Comparison of ENCODE assay signal across 6 cellular contexts in genomic region chr12:57765698-57766463, GRCh38. TPM values are rescaled to one million over a fixed set of nuclear protein-coding genes. Genes with fewer than 3 reads are reported as not detected.
A peak's percentile ranks its signal among the peaks of the same experiment; 100 is the strongest.
DNase-seq lines count a peak whose midpoint lies in the region; ATAC-seq, FAIRE-seq and TF ChIP-seq lines count a peak whose summit lies in the region.

No MANE protein-coding gene starts in this region.

- H3K27me3 ChIP-seq in CD8-positive, alpha-beta memory T cell (ENCODE audit: insufficient read depth, low read length, poor library complexity, severe bottlenecking) = peaks cover 18% of the 10 kb centered on the region
- H3K27me3 ChIP-seq in WERI-Rb-1 (ENCODE audit: insufficient read depth, low read depth, severe bottlenecking) (no peaks in the 10 kb centered on the region), HepG2 (ENCODE audit: control insufficient read depth in 1 of 2, insufficient read depth in 2 of 2, low read length in 2 of 2) (peaks cover 0 to 6% of the 10 kb centered on the region in 2 experiments; a peak in 1 of 5 replicates)

- CTCF ChIA-PET in CD8-positive, alpha-beta memory T cell (lab: Charles Lee) = interaction anchor here (1.3 to 4.8 kb wide), 4 partner anchors 10 to 138 kb away, joined by 5 to 37 read pairs (median 9); partner anchors contain the start of gene MARCHF9
- CTCF ChIA-PET in HepG2 (lab: Yijun Ruan, JAX; ENCODE audit: low intra/inter-chr PET ratio, low total read pairs) = interaction anchor here (1.1 kb wide), 1 partner anchor 9 kb away, joined by 3 read pairs; no protein-coding TSS in a partner anchor

- peak overlapping the region; percentile 50 for H3K9ac ChIP-seq in HepG2 (ENCODE audit: insufficient read depth, low read depth, low read length)

- DNase-seq in CD8-positive, alpha-beta memory T cell = no peak
- DNase-seq in WERI-Rb-1 = no peak
- no peak for DNase-seq in HepG2 (ENCODE audit: low spot score)
- no peak for DNase-seq in NCI-H526 treated with DMSO at 0.1 percent for 48 hours (lab: John Stamatoyannopoulos, UW)

- H4K20me1 ChIP-seq in HepG2 (ENCODE audit: insufficient read depth, low read length) = no peaks in the 10 kb centered on the region

- H3K9me3 ChIP-seq in CD8-positive, alpha-beta memory T cell (ENCODE audit: low read length) = no peaks in the 10 kb centered on the region
- H3K9me3 ChIP-seq in WERI-Rb-1 (ENCODE audit: severe bottlenecking) = no peaks in the 10 kb centered on the region
- H3K9me3 ChIP-seq in HepG2 (ENCODE audit: low read length) = no peaks in the 10 kb centered on the region

- peak in 1 of 2 experiments; percentile 10; a peak in 1 of 4 replicates for TF ChIP-seq POLR2A in HepG2 (IDR thresholded peaks at IDR 0.05; ENCODE audit: insufficient read depth in 1 of 2, low read depth in 2 of 2, low read length in 2 of 2)

- H3K4me1 ChIP-seq in CD8-positive, alpha-beta memory T cell (ENCODE audit: insufficient read depth, low read length) = peaks cover 24% of the 10 kb centered on the region
- H3K4me1 ChIP-seq in HepG2 (ENCODE audit: insufficient read depth, low read length) = peaks cover 42% of the 10 kb centered on the region

- peak overlapping the region in 4 of 8 donors; percentile 13 to 86 (median 57) for H3K27ac Mint-ChIP-seq in CD8-positive, alpha-beta memory T cell

- in situ Hi-C loops in HepG2 (cut with HindIII; ENCODE audit: extremely low pct_ligation_motif_present, low pct_unique_long_range_greater_than_20kb) = no loop called here

- H3K27ac ChIP-seq in CD8-positive, alpha-beta memory T cell (ENCODE audit: low read depth, low read length) = no peak overlapping the region
- H3K27ac ChIP-seq in WERI-Rb-1 (peak overlapping the region; percentile 93), HepG2 (ENCODE audit: extremely low read length, insufficient read depth, low read length) (no peak overlapping the region)

- TSS peak; percentile 65 for BruUV-seq in HepG2 (replicated peaks; lab: Mats Ljungman, UMichigan)

- TF ChIP-seq EP300 in HepG2 (IDR thresholded peaks at IDR 0.05; ENCODE audit: low read depth in 2 of 2, low read length in 2 of 2) = no peak
- no peak for TF ChIP-seq EP300 in HepG2 (CRISPR knock-in tag; IDR thresholded peaks at IDR 0.05; ENCODE audit: borderline replicate concordance)

- peak overlapping the region; percentile 8 for H2AFZ ChIP-seq in HepG2 (ENCODE audit: low read length)

- POLR2A ChIA-PET in CD8-positive, alpha-beta memory T cell (lab: Charles Lee) = interaction anchor here (0.5 to 1.8 kb wide), 2 partner anchors 11 to 50 kb away, joined by 11 to 12 read pairs; partner anchors contain the start of gene MARCHF9
- POLR2A ChIA-PET in HepG2 (lab: Yijun Ruan, JAX) = interaction anchor here (2.0 kb wide), 1 partner anchor 9 kb away, joined by 9 read pairs; no protein-coding TSS in a partner anchor

- ATAC-seq in HepG2 = peak; percentile 58
- no peak for ATAC-seq in GM21390 (IDR thresholded peaks at IDR 0.05; ENCODE audit: unreplicated experiment)
- no peak for ATAC-seq in HG03175 (IDR thresholded peaks at IDR 0.05; ENCODE audit: unreplicated experiment)

- peaks cover 0 to 6% (median 0%) of the 10 kb centered on the region in 5 donors for H3K9me3 Mint-ChIP-seq in CD8-positive, alpha-beta memory T cell

- intact Hi-C loops in HepG2 (cut with micrococcal nuclease; ENCODE audit: unreplicated experiment) = no loop called here

- 19% methylated on average over 8 of the region's 40 CpGs for WGBS in HepG2 (ENCODE audit: low lambda C conversion rate)

- H3K4me3 ChIP-seq in CD8-positive, alpha-beta memory T cell (ENCODE audit: low read length) = peak overlapping the region; percentile 70
- peak overlapping the region; percentile 88 for H3K4me3 ChIP-seq in WERI-Rb-1 (ENCODE audit: low read depth, low read length)
- H3K4me3 ChIP-seq in HepG2 (replicated peaks in 1 of 3; ENCODE audit: insufficient read depth in 1 of 3, low read depth in 2 of 3, low read length in 3 of 3) = peak overlapping the region; percentile 53 to 78 (median 60)

- TF ChIP-seq CTCF in WERI-Rb-1 (IDR thresholded peaks at IDR 0.05; ENCODE audit: low read depth, low read length) (no peak), HepG2 (CRISPR knock-in tag; IDR thresholded peaks at IDR 0.05) (no peak)

- peaks cover 0 to 14% (median 10%) of the 10 kb centered on the region in 3 donors for H3K36me3 Mint-ChIP-seq in CD8-positive, alpha-beta memory T cell

- peaks cover 24 to 31% (median 24%) of the 10 kb centered on the region in 3 donors for H3K4me1 Mint-ChIP-seq in CD8-positive, alpha-beta memory T cell

- H3K27me3 Mint-ChIP-seq in CD8-positive, alpha-beta memory T cell = peaks cover 30 to 33% of the 10 kb centered on the region in 2 donors

- H3K4me3 Mint-ChIP-seq in CD8-positive, alpha-beta memory T cell = peak overlapping the region; percentile 83 to 90 (median 85)

- H3K36me3 ChIP-seq in CD8-positive, alpha-beta memory T cell (ENCODE audit: insufficient read depth, low read length) = peaks cover under 1% of the 10 kb centered on the region
- H3K36me3 ChIP-seq in WERI-Rb-1 = peaks cover 78% of the 10 kb centered on the region
- H3K36me3 ChIP-seq in HepG2 (replicated peaks in 1 of 2; ENCODE audit: control insufficient read depth in 1 of 2, insufficient read depth in 2 of 2, low read length in 2 of 2) = peaks cover 14 to 18% of the 10 kb centered on the region in 2 experiments

- TF ChIP-seq RAD21 in HepG2 (CRISPR knock-in tag; IDR thresholded peaks at IDR 0.05) = no peak; the same call in 1 of the 2 replicates

- FAIRE-seq in HepG2 (lab: Jason Lieb, UNC) = no peak

- H3K79me2 ChIP-seq in HepG2 (ENCODE audit: insufficient read depth, low read length) = peaks cover 6% of the 10 kb centered on the region

- H3K4me2 ChIP-seq in HepG2 (ENCODE audit: low read depth, low read length) = peak overlapping the region; percentile 95

RNA-seq across cellular contexts. Expression of gene CYP27B1, which starts 1.0 kb away (rescaled TPM):
- 1 to 10 TPM; 7.2 to 7.4 TPM for total RNA-seq in CD8-positive, alpha-beta memory T cell
- polyA plus RNA-seq in CD8-positive, alpha-beta memory T cell = 0.52 TPM
- 0.97 and 2.3 TPM in 2 replicates for total RNA-seq in HepG2 (2016; rRNA removed; fragmentation: Illumina TruSeq; extraction: Trizol)
- 0.51 and 0.53 TPM in 2 replicates for total RNA-seq in HepG2 (2016; cell fraction: cytosol; rRNA removed; fragmentation: Illumina TruSeq; extraction: Trizol; ENCODE audit: low read depth)
- 0.70 and 2.8 TPM in 2 replicates for total RNA-seq in HepG2 (2016; cell fraction: insoluble cytoplasmic fraction; rRNA removed; fragmentation: Illumina TruSeq; extraction: Trizol)
- total RNA-seq in HepG2 (2016; cell fraction: membrane; rRNA removed; fragmentation: Illumina TruSeq; extraction: Trizol) = 0.79 and 0.83 TPM in 2 replicates
- 4.1 and 5.2 TPM in 2 replicates for total RNA-seq in HepG2 (2016; cell fraction: nucleus; rRNA removed; fragmentation: Illumina TruSeq; extraction: Trizol)
- 3.0 and 3.4 TPM in 2 replicates for polyA plus RNA-seq in HepG2 (2011; rRNA removed)
- 0.86 and 1.2 TPM in 2 replicates for polyA plus RNA-seq in HepG2 (2011; cell fraction: cytosol; rRNA removed)
- polyA plus RNA-seq in HepG2 (2011; cell fraction: nucleus; rRNA removed) = 19.6 and 23.7 TPM in 2 replicates
- 1.4 and 2.3 TPM in 2 replicates for polyA plus RNA-seq in HepG2 (2012)
- 0.29 and 0.36 TPM in 2 replicates for polyA plus RNA-seq in HepG2 (2016; cell fraction: cytosol; fragmentation: Illumina TruSeq; extraction: Trizol; ENCODE audit: low read depth)
- polyA plus RNA-seq in HepG2 (2016; cell fraction: insoluble cytoplasmic fraction; fragmentation: Illumina TruSeq; extraction: Trizol; ENCODE audit: low read depth) = 1.1 and 1.2 TPM in 2 replicates
- polyA plus RNA-seq in HepG2 (2016; cell fraction: membrane; fragmentation: Illumina TruSeq; extraction: Trizol; ENCODE audit: low read depth) = 0.59 and 0.77 TPM in 2 replicates
- polyA plus RNA-seq in HepG2 (2016; cell fraction: nucleus; fragmentation: Illumina TruSeq; extraction: Trizol; ENCODE audit: insufficient read depth, low read depth) = 6.9 and 9.0 TPM in 2 replicates
- polyA minus RNA-seq in HepG2 (2011; rRNA and poly(A)+ RNA removed; ENCODE audit: low replicate concordance) = 5.9 and 7.2 TPM in 2 replicates
- polyA minus RNA-seq in HepG2 (2011; cell fraction: cytosol; rRNA and poly(A)+ RNA removed) = 0.40 and 1.9 TPM in 2 replicates
- 15.7 and 19.3 TPM in 2 replicates for polyA minus RNA-seq in HepG2 (2011; cell fraction: nucleus; rRNA and poly(A)+ RNA removed)

RNA-seq across cellular contexts. Expression of gene METTL1, which starts 6.0 kb away (rescaled TPM):
- 10 to 100 TPM; 69.8 to 74.2 TPM for total RNA-seq in CD8-positive, alpha-beta memory T cell
- polyA plus RNA-seq in CD8-positive, alpha-beta memory T cell = 18.6 TPM
- total RNA-seq in HepG2 (2016; rRNA removed; fragmentation: Illumina TruSeq; extraction: Trizol) = 34.7 and 35.5 TPM in 2 replicates
- 13.7 and 15.7 TPM in 2 replicates for total RNA-seq in HepG2 (2016; cell fraction: cytosol; rRNA removed; fragmentation: Illumina TruSeq; extraction: Trizol; ENCODE audit: low read depth)
- 35.1 and 37.6 TPM in 2 replicates for total RNA-seq in HepG2 (2016; cell fraction: insoluble cytoplasmic fraction; rRNA removed; fragmentation: Illumina TruSeq; extraction: Trizol)
- 18.6 and 19.7 TPM in 2 replicates for total RNA-seq in HepG2 (2016; cell fraction: membrane; rRNA removed; fragmentation: Illumina TruSeq; extraction: Trizol)
- total RNA-seq in HepG2 (2016; cell fraction: nucleus; rRNA removed; fragmentation: Illumina TruSeq; extraction: Trizol) = 22.7 and 26.8 TPM in 2 replicates
- polyA plus RNA-seq in HepG2 (2011; rRNA removed) = 36.9 and 38.3 TPM in 2 replicates
- 22.7 and 24.5 TPM in 2 replicates for polyA plus RNA-seq in HepG2 (2011; cell fraction: cytosol; rRNA removed)
- polyA plus RNA-seq in HepG2 (2011; cell fraction: nucleus; rRNA removed) = 38.6 and 43.0 TPM in 2 replicates
- polyA plus RNA-seq in HepG2 (2012) = 21.2 and 23.6 TPM in 2 replicates
- polyA plus RNA-seq in HepG2 (2016; cell fraction: cytosol; fragmentation: Illumina TruSeq; extraction: Trizol; ENCODE audit: low read depth) = 11.4 and 14.1 TPM in 2 replicates
- 46.1 and 52.2 TPM in 2 replicates for polyA plus RNA-seq in HepG2 (2016; cell fraction: insoluble cytoplasmic fraction; fragmentation: Illumina TruSeq; extraction: Trizol; ENCODE audit: low read depth)
- polyA plus RNA-seq in HepG2 (2016; cell fraction: membrane; fragmentation: Illumina TruSeq; extraction: Trizol; ENCODE audit: low read depth) = 15.5 and 17.6 TPM in 2 replicates
- polyA plus RNA-seq in HepG2 (2016; cell fraction: nucleus; fragmentation: Illumina TruSeq; extraction: Trizol; ENCODE audit: insufficient read depth, low read depth) = 43.2 and 53.1 TPM in 2 replicates
- 49.2 and 64.0 TPM in 2 replicates for polyA minus RNA-seq in HepG2 (2011; rRNA and poly(A)+ RNA removed; ENCODE audit: low replicate concordance)
- polyA minus RNA-seq in HepG2 (2011; cell fraction: cytosol; rRNA and poly(A)+ RNA removed) = 9.4 and 10.6 TPM in 2 replicates
- polyA minus RNA-seq in HepG2 (2011; cell fraction: nucleus; rRNA and poly(A)+ RNA removed) = 58.3 and 58.5 TPM in 2 replicates

RNA-seq across cellular contexts. Expression of gene EEF1AKMT3, which starts 6.5 kb away (rescaled TPM):
- 1 to 10 TPM; 3.5 to 3.9 TPM for total RNA-seq in CD8-positive, alpha-beta memory T cell
- polyA plus RNA-seq in CD8-positive, alpha-beta memory T cell = 3.3 TPM
- 4.7 and 6.6 TPM in 2 replicates for total RNA-seq in HepG2 (2016; rRNA removed; fragmentation: Illumina TruSeq; extraction: Trizol)
- total RNA-seq in HepG2 (2016; cell fraction: cytosol; rRNA removed; fragmentation: Illumina TruSeq; extraction: Trizol; ENCODE audit: low read depth) = 1.7 and 1.9 TPM in 2 replicates
- total RNA-seq in HepG2 (2016; cell fraction: insoluble cytoplasmic fraction; rRNA removed; fragmentation: Illumina TruSeq; extraction: Trizol) = 5.0 and 5.9 TPM in 2 replicates
- 6.1 TPM in 2 replicates for total RNA-seq in HepG2 (2016; cell fraction: membrane; rRNA removed; fragmentation: Illumina TruSeq; extraction: Trizol)
- total RNA-seq in HepG2 (2016; cell fraction: nucleus; rRNA removed; fragmentation: Illumina TruSeq; extraction: Trizol) = 3.5 and 3.8 TPM in 2 replicates
- 10.8 and 11.4 TPM in 2 replicates for polyA plus RNA-seq in HepG2 (2011; rRNA removed)
- polyA plus RNA-seq in HepG2 (2011; cell fraction: cytosol; rRNA removed) = 9.7 and 10.4 TPM in 2 replicates
- 8.1 and 9.8 TPM in 2 replicates for polyA plus RNA-seq in HepG2 (2011; cell fraction: nucleus; rRNA removed)
- polyA plus RNA-seq in HepG2 (2012) = 7.8 and 9.8 TPM in 2 replicates
- polyA plus RNA-seq in HepG2 (2016; cell fraction: cytosol; fragmentation: Illumina TruSeq; extraction: Trizol; ENCODE audit: low read depth) = 1.3 and 1.5 TPM in 2 replicates
- polyA plus RNA-seq in HepG2 (2016; cell fraction: insoluble cytoplasmic fraction; fragmentation: Illumina TruSeq; extraction: Trizol; ENCODE audit: low read depth) = 6.4 and 8.5 TPM in 2 replicates
- 5.3 and 6.0 TPM in 2 replicates for polyA plus RNA-seq in HepG2 (2016; cell fraction: membrane; fragmentation: Illumina TruSeq; extraction: Trizol; ENCODE audit: low read depth)
- polyA plus RNA-seq in HepG2 (2016; cell fraction: nucleus; fragmentation: Illumina TruSeq; extraction: Trizol; ENCODE audit: insufficient read depth, low read depth) = 10.5 TPM in 2 replicates
- polyA minus RNA-seq in HepG2 (2011; rRNA and poly(A)+ RNA removed; ENCODE audit: low replicate concordance) = 6.5 and 19.9 TPM in 2 replicates
- polyA minus RNA-seq in HepG2 (2011; cell fraction: cytosol; rRNA and poly(A)+ RNA removed) = 5.5 and 6.4 TPM in 2 replicates
- 3.5 and 5.6 TPM in 2 replicates for polyA minus RNA-seq in HepG2 (2011; cell fraction: nucleus; rRNA and poly(A)+ RNA removed)

RNA-seq across cellular contexts. Expression of gene MARCHF9, which starts 11.0 kb away (rescaled TPM):
- 10 to 100 TPM; 26.3 to 27.2 TPM for total RNA-seq in CD8-positive, alpha-beta memory T cell
- 5.7 TPM for polyA plus RNA-seq in CD8-positive, alpha-beta memory T cell
- 2.7 and 5.7 TPM in 2 replicates for total RNA-seq in HepG2 (2016; rRNA removed; fragmentation: Illumina TruSeq; extraction: Trizol)
- total RNA-seq in HepG2 (2016; cell fraction: cytosol; rRNA removed; fragmentation: Illumina TruSeq; extraction: Trizol; ENCODE audit: low read depth) = 3.9 and 5.1 TPM in 2 replicates
- total RNA-seq in HepG2 (2016; cell fraction: insoluble cytoplasmic fraction; rRNA removed; fragmentation: Illumina TruSeq; extraction: Trizol) = 3.4 and 4.7 TPM in 2 replicates
- total RNA-seq in HepG2 (2016; cell fraction: membrane; rRNA removed; fragmentation: Illumina TruSeq; extraction: Trizol) = 5.9 and 6.2 TPM in 2 replicates
- 3.4 and 4.3 TPM in 2 replicates for total RNA-seq in HepG2 (2016; cell fraction: nucleus; rRNA removed; fragmentation: Illumina TruSeq; extraction: Trizol)
- polyA plus RNA-seq in HepG2 (2011; rRNA removed) = 9.6 and 14.5 TPM in 2 replicates
- 8.1 and 8.8 TPM in 2 replicates for polyA plus RNA-seq in HepG2 (2011; cell fraction: cytosol; rRNA removed)
- polyA plus RNA-seq in HepG2 (2011; cell fraction: nucleus; rRNA removed) = 15.5 and 17.5 TPM in 2 replicates
- 7.7 and 10.3 TPM in 2 replicates for polyA plus RNA-seq in HepG2 (2012)
- polyA plus RNA-seq in HepG2 (2016; cell fraction: cytosol; fragmentation: Illumina TruSeq; extraction: Trizol; ENCODE audit: low read depth) = 2.7 and 3.1 TPM in 2 replicates
- 5.0 and 8.0 TPM in 2 replicates for polyA plus RNA-seq in HepG2 (2016; cell fraction: insoluble cytoplasmic fraction; fragmentation: Illumina TruSeq; extraction: Trizol; ENCODE audit: low read depth)
- 5.8 TPM in 2 replicates for polyA plus RNA-seq in HepG2 (2016; cell fraction: membrane; fragmentation: Illumina TruSeq; extraction: Trizol; ENCODE audit: low read depth)
- polyA plus RNA-seq in HepG2 (2016; cell fraction: nucleus; fragmentation: Illumina TruSeq; extraction: Trizol; ENCODE audit: insufficient read depth, low read depth) = 13.4 and 15.4 TPM in 2 replicates
- 12.1 and 12.5 TPM in 2 replicates for polyA minus RNA-seq in HepG2 (2011; rRNA and poly(A)+ RNA removed; ENCODE audit: low replicate concordance)
- 4.1 and 4.5 TPM in 2 replicates for polyA minus RNA-seq in HepG2 (2011; cell fraction: cytosol; rRNA and poly(A)+ RNA removed)
- polyA minus RNA-seq in HepG2 (2011; cell fraction: nucleus; rRNA and poly(A)+ RNA removed) = 3.7 and 5.3 TPM in 2 replicates

RNA-seq across cellular contexts. Expression of gene CDK4, which starts 13.8 kb away (rescaled TPM):
- total RNA-seq in CD8-positive, alpha-beta memory T cell = 100 to 1,000 TPM; 268 to 304 TPM
- 76.0 TPM for polyA plus RNA-seq in CD8-positive, alpha-beta memory T cell
- total RNA-seq in HepG2 (2016; rRNA removed; fragmentation: Illumina TruSeq; extraction: Trizol) = 209 and 255 TPM in 2 replicates
- 114 and 177 TPM in 2 replicates for total RNA-seq in HepG2 (2016; cell fraction: cytosol; rRNA removed; fragmentation: Illumina TruSeq; extraction: Trizol; ENCODE audit: low read depth)
- total RNA-seq in HepG2 (2016; cell fraction: insoluble cytoplasmic fraction; rRNA removed; fragmentation: Illumina TruSeq; extraction: Trizol) = 213 and 245 TPM in 2 replicates
- 203 and 282 TPM in 2 replicates for total RNA-seq in HepG2 (2016; cell fraction: membrane; rRNA removed; fragmentation: Illumina TruSeq; extraction: Trizol)
- total RNA-seq in HepG2 (2016; cell fraction: nucleus; rRNA removed; fragmentation: Illumina TruSeq; extraction: Trizol) = 105 and 134 TPM in 2 replicates
- 171 and 191 TPM in 2 replicates for polyA plus RNA-seq in HepG2 (2011; rRNA removed)
- 223 and 255 TPM in 2 replicates for polyA plus RNA-seq in HepG2 (2011; cell fraction: cytosol; rRNA removed)
- polyA plus RNA-seq in HepG2 (2011; cell fraction: nucleus; rRNA removed) = 58.2 and 58.6 TPM in 2 replicates
- polyA plus RNA-seq in HepG2 (2012) = 68.6 and 92.8 TPM in 2 replicates
- polyA plus RNA-seq in HepG2 (2016; cell fraction: cytosol; fragmentation: Illumina TruSeq; extraction: Trizol; ENCODE audit: low read depth) = 148 and 226 TPM in 2 replicates
- 315 and 325 TPM in 2 replicates for polyA plus RNA-seq in HepG2 (2016; cell fraction: insoluble cytoplasmic fraction; fragmentation: Illumina TruSeq; extraction: Trizol; ENCODE audit: low read depth)
- polyA plus RNA-seq in HepG2 (2016; cell fraction: membrane; fragmentation: Illumina TruSeq; extraction: Trizol; ENCODE audit: low read depth) = 208 and 297 TPM in 2 replicates
- polyA plus RNA-seq in HepG2 (2016; cell fraction: nucleus; fragmentation: Illumina TruSeq; extraction: Trizol; ENCODE audit: insufficient read depth, low read depth) = 175 and 177 TPM in 2 replicates
- 141 and 375 TPM in 2 replicates for polyA minus RNA-seq in HepG2 (2011; rRNA and poly(A)+ RNA removed; ENCODE audit: low replicate concordance)
- polyA minus RNA-seq in HepG2 (2011; cell fraction: cytosol; rRNA and poly(A)+ RNA removed) = 49.7 and 59.9 TPM in 2 replicates
- 72.6 and 80.6 TPM in 2 replicates for polyA minus RNA-seq in HepG2 (2011; cell fraction: nucleus; rRNA and poly(A)+ RNA removed)
